In the genomic region with DNA sequence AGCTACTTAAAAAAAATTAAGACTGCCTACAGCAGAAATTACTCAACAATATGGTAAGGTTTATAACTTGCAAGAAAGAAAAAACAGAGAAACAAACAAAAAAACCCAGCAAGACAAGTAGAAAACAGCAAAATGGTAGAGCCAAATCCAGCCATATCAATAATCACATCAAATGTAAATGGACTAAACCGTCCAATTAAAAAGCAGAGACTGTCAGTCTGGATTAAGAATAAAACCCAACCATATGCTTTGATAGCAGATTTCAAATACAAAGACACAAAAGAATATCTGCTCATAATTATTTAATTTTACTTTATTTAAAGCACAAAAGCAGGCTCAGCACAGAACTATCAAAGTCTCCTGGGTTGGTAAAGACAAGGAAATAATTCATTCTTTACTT, we compare ENCODE assay signal across 33 cellular contexts.
"Had no signal": no experiment of that assay in that cellular context is flagged by ENCODE, and none has a peak within 500 bp of the region (broad histone marks: within the 10 kb centered on the region; RNA-seq: fewer than 3 reads in every experiment).

No MANE protein-coding gene starts in this region.

- DNase-seq: Karpas-422, MG63, MM.1S, MV-4-11, NCI-H1048, NCI-H1092, NCI-H1092 treated with DMSO at 0.1 percent for 48 hours, NCI-H1105, NCI-H1105 treated with DMSO at 0.1 percent for 48 hours, NCI-H1417 treated with DMSO at 0.1 percent for 48 hours, NCI-H1436, NCI-H1436 treated with DMSO at 0.1 percent for 48 hours, NCI-H146, NCI-H1694, NCI-H1694 treated with DMSO at 0.1 percent for 48 hours, NCI-H187, NCI-H187 treated with DMSO at 0.1 percent for 48 hours, NCI-H1930, NCI-H2029, NCI-H2081, NCI-H2081 treated with DMSO at 0.1 percent for 48 hours, NCI-H2107, NCI-H2171, NCI-H2171 treated with DMSO at 0.1 percent for 48 hours, NCI-H2227 treated with DMSO at 0.1 percent for 48 hours, NCI-H226, NCI-H345, NCI-H446, NCI-H446 treated with DMSO at 0.1 percent for 48 hours, NCI-H510A, NCI-H510A treated with DMSO at 0.1 percent for 48 hours, NCI-H524, NCI-H524 treated with DMSO at 0.1 percent for 48 hours had no signal

- H3K27me3 ChIP-seq: MG63 had no signal

- H3K4me3 ChIP-seq: MG63 had no signal
